Comparison of ENCODE assay signal across 1 cellular context in the genomic region with DNA sequence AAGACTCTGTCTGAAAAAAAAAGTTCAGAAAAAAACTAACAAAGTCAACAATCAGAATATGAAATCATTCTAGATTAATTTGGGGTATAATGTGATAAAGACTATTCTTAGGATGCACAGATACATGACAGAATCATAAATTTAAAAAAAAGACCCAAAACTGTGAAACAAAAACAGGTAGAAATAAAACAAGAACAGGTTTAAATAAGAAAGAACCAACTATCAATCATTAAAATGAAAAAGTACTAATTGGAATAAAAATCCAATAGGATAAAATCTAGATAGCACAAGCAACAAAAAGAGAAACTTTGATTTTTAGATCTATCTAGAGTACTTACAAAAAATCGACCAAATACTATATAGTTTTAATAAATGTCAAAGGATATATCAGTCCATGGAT.
A peak's percentile ranks its signal among the peaks of the same experiment; 100 is the strongest.
TF ChIP-seq lines count a peak whose summit lies in the region.

No MANE protein-coding gene starts in this region.

TF ChIP-seq in HEK293, 187 proteins besides CTCF, POLR2A, EP300 and RAD21 (continued from another document):
- TF ChIP-seq ZBTB6 (tag by site-specific recombination; IDR thresholded peaks at IDR 0.05) (no peak), ZNF2 (tag by site-specific recombination; IDR thresholded peaks at IDR 0.05) (no peak), ZEB2 (tag by site-specific recombination; IDR thresholded peaks at IDR 0.05) (no peak), ZNF701 (tag by site-specific recombination; IDR thresholded peaks at IDR 0.05) (no peak), ZNF184 (tag by site-specific recombination; IDR thresholded peaks at IDR 0.05) (no peak), ZNF148 (tag by site-specific recombination; IDR thresholded peaks at IDR 0.05; ENCODE audit: borderline replicate concordance) (no peak), ZNF660 (tag by site-specific recombination; IDR thresholded peaks at IDR 0.05) (0 out of 2 replicates have a peak, but pooled peaks have one; percentile 64), ZNF664 (tag by site-specific recombination; IDR thresholded peaks at IDR 0.05) (peak; percentile 78), KLF7 (tag by site-specific recombination; IDR thresholded peaks at IDR 0.05; ENCODE audit: borderline replicate concordance) (no peak), ZNF416 (tag by site-specific recombination; IDR thresholded peaks at IDR 0.05) (no peak)
- TF ChIP-seq, protein P1, sequence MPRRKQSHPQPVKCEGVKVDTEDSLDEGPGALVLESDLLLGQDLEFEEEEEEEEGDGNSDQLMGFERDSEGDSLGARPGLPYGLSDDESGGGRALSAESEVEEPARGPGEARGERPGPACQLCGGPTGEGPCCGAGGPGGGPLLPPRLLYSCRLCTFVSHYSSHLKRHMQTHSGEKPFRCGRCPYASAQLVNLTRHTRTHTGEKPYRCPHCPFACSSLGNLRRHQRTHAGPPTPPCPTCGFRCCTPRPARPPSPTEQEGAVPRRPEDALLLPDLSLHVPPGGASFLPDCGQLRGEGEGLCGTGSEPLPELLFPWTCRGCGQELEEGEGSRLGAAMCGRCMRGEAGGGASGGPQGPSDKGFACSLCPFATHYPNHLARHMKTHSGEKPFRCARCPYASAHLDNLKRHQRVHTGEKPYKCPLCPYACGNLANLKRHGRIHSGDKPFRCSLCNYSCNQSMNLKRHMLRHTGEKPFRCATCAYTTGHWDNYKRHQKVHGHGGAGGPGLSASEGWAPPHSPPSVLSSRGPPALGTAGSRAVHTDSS (tag by site-specific recombination; IDR thresholded peaks at IDR 0.05), result no peak
- TF ChIP-seq, protein P2, sequence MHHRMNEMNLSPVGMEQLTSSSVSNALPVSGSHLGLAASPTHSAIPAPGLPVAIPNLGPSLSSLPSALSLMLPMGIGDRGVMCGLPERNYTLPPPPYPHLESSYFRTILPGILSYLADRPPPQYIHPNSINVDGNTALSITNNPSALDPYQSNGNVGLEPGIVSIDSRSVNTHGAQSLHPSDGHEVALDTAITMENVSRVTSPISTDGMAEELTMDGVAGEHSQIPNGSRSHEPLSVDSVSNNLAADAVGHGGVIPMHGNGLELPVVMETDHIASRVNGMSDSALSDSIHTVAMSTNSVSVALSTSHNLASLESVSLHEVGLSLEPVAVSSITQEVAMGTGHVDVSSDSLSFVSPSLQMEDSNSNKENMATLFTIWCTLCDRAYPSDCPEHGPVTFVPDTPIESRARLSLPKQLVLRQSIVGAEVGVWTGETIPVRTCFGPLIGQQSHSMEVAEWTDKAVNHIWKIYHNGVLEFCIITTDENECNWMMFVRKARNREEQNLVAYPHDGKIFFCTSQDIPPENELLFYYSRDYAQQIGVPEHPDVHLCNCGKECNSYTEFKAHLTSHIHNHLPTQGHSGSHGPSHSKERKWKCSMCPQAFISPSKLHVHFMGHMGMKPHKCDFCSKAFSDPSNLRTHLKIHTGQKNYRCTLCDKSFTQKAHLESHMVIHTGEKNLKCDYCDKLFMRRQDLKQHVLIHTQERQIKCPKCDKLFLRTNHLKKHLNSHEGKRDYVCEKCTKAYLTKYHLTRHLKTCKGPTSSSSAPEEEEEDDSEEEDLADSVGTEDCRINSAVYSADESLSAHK (tag by site-specific recombination; IDR thresholded peaks at IDR 0.05), result no peak
